ENCODE assay signal across 8 cellular contexts in the genomic region with DNA sequence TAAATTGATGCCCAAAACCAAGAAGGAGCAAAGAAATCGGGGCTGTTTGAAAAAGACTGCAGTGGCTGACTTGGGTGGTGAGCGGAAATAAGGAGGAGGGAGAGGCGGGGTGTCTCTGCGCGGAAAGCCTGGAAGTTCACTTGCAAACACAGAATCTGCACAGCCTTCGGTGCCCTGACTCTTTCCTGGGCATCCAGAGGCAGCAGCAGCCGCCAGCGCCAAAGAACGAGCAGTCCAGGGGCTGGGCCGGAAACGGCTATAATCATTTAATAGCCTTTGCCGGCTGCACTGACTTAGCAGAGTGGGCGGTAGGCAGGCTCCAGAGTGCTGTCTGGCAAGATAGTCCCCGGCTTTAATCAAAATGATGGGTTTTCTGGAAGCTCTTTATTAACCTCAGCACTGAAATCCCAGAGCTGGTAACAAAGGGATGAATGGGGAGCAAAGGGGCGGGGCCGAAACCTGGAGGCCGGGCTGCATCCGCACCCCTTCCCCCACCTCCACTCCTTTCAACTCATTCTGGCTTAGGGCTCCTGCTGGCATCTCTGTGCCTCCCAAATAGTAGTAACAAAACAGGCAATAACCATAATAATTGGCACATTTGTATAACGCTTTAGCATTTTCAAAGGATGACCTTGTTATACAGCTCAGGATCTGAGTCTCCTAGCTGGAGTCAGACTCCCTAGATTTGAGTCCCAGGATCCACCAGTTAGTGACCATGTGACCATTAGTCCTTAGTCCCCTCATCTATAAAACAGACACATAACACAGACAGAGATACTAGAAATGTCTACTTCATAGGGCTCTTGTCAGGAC. TPM values are rescaled to one million over a fixed set of nuclear protein-coding genes. Genes with fewer than 3 reads are reported as not detected.
DNase-seq lines count a peak whose midpoint lies in the region; ATAC-seq, FAIRE-seq and TF ChIP-seq lines count a peak whose summit lies in the region.

No MANE protein-coding gene starts in this region.

- DNase-seq in A172 (ENCODE audit: low spot score), result peak; percentile 45
- DNase-seq in MG63, result peak; percentile 79
- DNase-seq in body of pancreas, result peak in 3 of 4 donors; percentile 2 to 28 (median 14)
- DNase-seq in medulla oblongata (ENCODE audit: extremely low spot score), result peak; percentile 10
- no peak for DNase-seq in GM12891 (ENCODE audit: insufficient read length, low spot score)
- DNase-seq in natural killer cell, result no peak
- DNase-seq in NCI-H128 (lab: John Stamatoyannopoulos, UW; ENCODE audit: unreplicated experiment), result no peak
- DNase-seq in Kasumi-1 (lab: John Stamatoyannopoulos, UW), result no peak

- TF ChIP-seq CTCF in body of pancreas (IDR thresholded peaks at IDR 0.05) (no peak), natural killer cell (IDR thresholded peaks at IDR 0.05) (no peak)

- H3K27me3 Mint-ChIP-seq in natural killer cell (ENCODE audit: low read depth in 2 of 2), result peaks cover 11 to 17% of the 10 kb centered on the region in 2 donors

- peaks cover 12 to 13% of the 10 kb centered on the region in 2 donors for H3K9me3 Mint-ChIP-seq in natural killer cell

- no peak overlapping the region for H3K27ac ChIP-seq in body of pancreas

- no peaks in the 10 kb centered on the region; the same call in 1 of the 2 replicates for H3K27me3 ChIP-seq in MG63
- H3K27me3 ChIP-seq in body of pancreas, result no peaks in the 10 kb centered on the region

- H3K4me1 Mint-ChIP-seq in natural killer cell, result no peaks in the 10 kb centered on the region

- no peaks in the 10 kb centered on the region for H3K36me3 ChIP-seq in MG63
- H3K36me3 ChIP-seq in body of pancreas (replicated peaks in 1 of 2; ENCODE audit: insufficient read depth in 1 of 2, low read depth in 2 of 2), result no peaks in the 10 kb centered on the region

- H3K36me3 Mint-ChIP-seq in natural killer cell, result peaks cover 7% of the 10 kb centered on the region

- no peak for FAIRE-seq in GM12891 (lab: Jason Lieb, UNC)

- no peak for ATAC-seq in body of pancreas
- no peak for ATAC-seq in natural killer cell

- H3K27ac Mint-ChIP-seq in natural killer cell, result no peak overlapping the region

- intact Hi-C loops in body of pancreas (cut with DNase I), result no loop called here
- intact Hi-C loops in natural killer cell (cut with micrococcal nuclease), result no loop called here

- 13 to 18% methylated on average over 19 of the region's 19 CpGs for whole genome bisulfite sequencing in body of pancreas, 2 donors

- no peaks in the 10 kb centered on the region for H3K4me1 ChIP-seq in body of pancreas

- H3K9me3 ChIP-seq in MG63 (peaks cover 3% of the 10 kb centered on the region), body of pancreas (no peaks in the 10 kb centered on the region)

- TF ChIP-seq POLR2A in body of pancreas (IDR thresholded peaks at IDR 0.05), result no peak
- TF ChIP-seq POLR2A in GM12891 (IDR thresholded peaks at IDR 0.05; ENCODE audit: low read depth, low read length), result no peak

- no peak overlapping the region for H3K4me3 Mint-ChIP-seq in natural killer cell

- peak overlapping the region; percentile 12 for H3K4me3 ChIP-seq in MG63
- H3K4me3 ChIP-seq in body of pancreas, result no peak overlapping the region

TF ChIP-seq in GM12891, 5 proteins besides CTCF, POLR2A, EP300 and RAD21:
- TF ChIP-seq SPI1 (IDR thresholded peaks at IDR 0.05; ENCODE audit: low read depth, low read length), result no peak
- TF ChIP-seq PAX5 (IDR thresholded peaks at IDR 0.05; ENCODE audit: insufficient read depth, low read length, severe bottlenecking), result no peak
- no peak for TF ChIP-seq POU2F2 (IDR thresholded peaks at IDR 0.05; ENCODE audit: low read depth, low read length)
- TF ChIP-seq POLR2AphosphoS5 (IDR thresholded peaks at IDR 0.05; ENCODE audit: low read depth, low read length), result no peak
- no peak for TF ChIP-seq TAF1 (IDR thresholded peaks at IDR 0.05; ENCODE audit: low read depth, low read length)

RNA-seq across cellular contexts. Expression of gene PCDHAC2, which starts 35.8 kb away (rescaled TPM):
- total RNA-seq in A172 (2014; rRNA removed; shearing (Covaris generic)), result 3.2 and 5.1 TPM in 2 replicates
- total RNA-seq in MG63 (2014; rRNA removed; shearing (Covaris generic); ENCODE audit: low replicate concordance), result 0.07 TPM in 1 of 2 replicates, not detected in the other
- total RNA-seq in body of pancreas (1 to 10 TPM; 1.6 to 2.3 TPM), natural killer cell (not detected)
- polyA plus RNA-seq in GM12891 (2012; ENCODE audit: low read depth, missing spikeins), result not detected

RNA-seq across cellular contexts. Expression of gene PCDHB1, which starts 49.1 kb away (rescaled TPM):
- total RNA-seq in A172 (2014; rRNA removed; shearing (Covaris generic)), result not detected in 2 replicates
- total RNA-seq in MG63 (2014; rRNA removed; shearing (Covaris generic); ENCODE audit: low replicate concordance), result not detected in 2 replicates
- total RNA-seq in body of pancreas, result under 1 TPM; 0.26 to 0.66 TPM
- not detected for polyA plus RNA-seq in GM12891 (2012; ENCODE audit: low read depth, missing spikeins)
- total RNA-seq in natural killer cell, result not detected

Comparison
In these comparisons a context has a peak if more than half of its experiments do, and no peak if none do; other contexts are left out.
1. DNase-seq: peak in A172 (single experiment), MG63 (single experiment), body of pancreas (3 of 4) and medulla oblongata (single experiment); none in GM12891 (single experiment), natural killer cell (single experiment), NCI-H128 (single experiment) and Kasumi-1 (0 of 2).